ENCODE assay signal across 22 cellular contexts in the genomic region with DNA sequence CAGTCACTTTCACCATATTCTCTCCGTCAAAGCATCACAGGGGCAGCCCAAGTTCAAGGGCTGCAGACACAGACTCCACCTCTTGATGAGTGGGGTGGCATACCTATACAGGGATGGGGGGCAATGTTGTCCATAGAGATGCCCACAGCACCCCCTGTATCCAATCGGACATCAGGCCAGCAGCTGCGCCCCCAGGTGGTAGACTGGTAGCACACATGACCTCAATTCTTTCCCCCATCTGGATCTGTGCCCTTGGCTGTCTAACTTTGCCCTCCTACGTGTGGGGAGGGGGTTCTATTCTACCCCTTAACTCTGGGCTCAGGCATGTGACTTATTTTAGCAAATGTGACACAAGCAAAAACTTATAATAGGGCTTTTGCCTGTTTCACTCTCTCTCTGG.
DNase-seq lines count a peak whose midpoint lies in the region; ATAC-seq, FAIRE-seq and TF ChIP-seq lines count a peak whose summit lies in the region.
"Had no signal": no experiment of that assay in that cellular context is flagged by ENCODE, and none has a peak within 500 bp of the region (broad histone marks: within the 10 kb centered on the region; RNA-seq: fewer than 3 reads in every experiment).

No MANE protein-coding gene starts in this region.

- H3K4me1 Mint-ChIP-seq in WTC11 = peaks cover 4% of the 10 kb centered on the region
- H3K4me1 Mint-ChIP-seq: CD4-positive, CD25-positive, alpha-beta regulatory T cell had no signal

- H3K27ac ChIP-seq in HCT116 (ENCODE audit: low read depth, low read length) (no peak overlapping the region), keratinocyte (ENCODE audit: control insufficient read depth, insufficient read depth, low read length) (no peak overlapping the region), dorsolateral prefrontal cortex (no peak overlapping the region), stomach (no peak overlapping the region)
- H3K27ac ChIP-seq: heart left ventricle, neutrophil had no signal

- peaks cover 2% of the 10 kb centered on the region for H3K27me3 Mint-ChIP-seq in WTC11 (ENCODE audit: low read depth)

- no peak overlapping the region for H3K4me3 ChIP-seq in HCT116 (replicated peaks in 1 of 2; ENCODE audit: low read depth in 1 of 2, low read length in 2 of 2)
- no peak overlapping the region for H3K4me3 ChIP-seq in keratinocyte (ENCODE audit: control insufficient read depth in 2 of 3, extremely low read depth in 1 of 3, insufficient read depth in 2 of 3, low read depth in 1 of 3, low read length in 3 of 3)
- no peak overlapping the region for H3K4me3 ChIP-seq in dorsolateral prefrontal cortex
- H3K4me3 ChIP-seq in stomach = no peak overlapping the region
- H3K4me3 ChIP-seq: heart left ventricle had no signal

- no TSS peak for BruUV-seq in HCT116 (replicated peaks; lab: Mats Ljungman, UMichigan)

- ATAC-seq in HCT116 (peak; percentile 44; the same call in 1 of the 2 replicates), WTC11 (peak; percentile 82), GM18868 (IDR thresholded peaks at IDR 0.05; ENCODE audit: unreplicated experiment) (no peak)
- ATAC-seq: heart left ventricle had no signal

- DNase-seq in ELR (ENCODE audit: low read depth) (peak; percentile 10), HCT116 (ENCODE audit: low read depth, low spot score) (no peak), WTC11 (ENCODE audit: low spot score) (peak; percentile 36), keratinocyte (ENCODE audit: low read depth, low spot score) (no peak), KG1 (lab: John Stamatoyannopoulos, UW) (no peak), dorsolateral prefrontal cortex (no peak), stomach (no peak)
- DNase-seq: activated CD4-positive, CD25-positive, alpha-beta regulatory T cell treated with anti-CD3 and anti-CD28 coated beads, Interleukin-2, amount 50 U/mL, for 72 hours; aorta; CD4-positive, CD25-positive, alpha-beta regulatory T cell; cortex of kidney; erythroblast; heart left ventricle; kidney glomerular epithelial cell; NCI-H2029; NCI-H526; RPMI8226; trophoblast cell had no signal

- H3K9me2 ChIP-seq in HCT116 (ENCODE audit: insufficient read depth) = no peaks in the 10 kb centered on the region

- intact Hi-C loops in HCT116 (cut with micrococcal nuclease) = no loop called here
- intact Hi-C loops in dorsolateral prefrontal cortex (cut with DNase I) = no loop called here
- intact Hi-C loops in stomach (cut with DNase I; ENCODE audit: low total_unique reads) = no loop called here

- peaks cover 10% of the 10 kb centered on the region for H3K36me3 Mint-ChIP-seq in WTC11

- H2AFZ ChIP-seq in HCT116 (ENCODE audit: low read depth, low read length, poor library complexity, severe bottlenecking) (no peak overlapping the region), keratinocyte (ENCODE audit: control insufficient read depth, low read length) (no peak overlapping the region)

- H3K9me1 ChIP-seq in keratinocyte (ENCODE audit: control insufficient read depth, extremely low read depth, insufficient read depth, low read length) = no peaks in the 10 kb centered on the region

- no peak for TF ChIP-seq EP300 in stomach (IDR thresholded peaks at IDR 0.05)

- H3K4me2 ChIP-seq in HCT116 (ENCODE audit: low read length) (no peak overlapping the region), keratinocyte (ENCODE audit: control insufficient read depth, extremely low read depth, insufficient read depth, low read depth, low read length) (no peak overlapping the region)

- H3K4me3 Mint-ChIP-seq in WTC11 = no peak overlapping the region
- H3K4me3 Mint-ChIP-seq: CD4-positive, CD25-positive, alpha-beta regulatory T cell; T-helper 1 cell treated with Interleukin-12 subunit alpha and Interleukin-12 subunit beta and Interleukin-4 antibody, amounts not matched to agents 30 μg/mL and 1 μg/mL, for 36 hours had no signal

- no peak for FAIRE-seq in keratinocyte (lab: Jason Lieb, UNC)
- FAIRE-seq: GM18507 had no signal

- H3K4me1 ChIP-seq in HCT116 (ENCODE audit: control insufficient read depth in 1 of 2, insufficient read depth in 2 of 2, low read length in 2 of 2) (no peaks in the 10 kb centered on the region), keratinocyte (ENCODE audit: control insufficient read depth, extremely low read depth, insufficient read depth, low read length) (no peaks in the 10 kb centered on the region), stomach (no peaks in the 10 kb centered on the region)
- H3K4me1 ChIP-seq: heart left ventricle had no signal

- no peak overlapping the region for H3K27ac Mint-ChIP-seq in WTC11
- H3K27ac Mint-ChIP-seq: CD4-positive, CD25-positive, alpha-beta regulatory T cell; T-helper 1 cell treated with Interleukin-12 subunit alpha and Interleukin-12 subunit beta and Interleukin-4 antibody, amounts not matched to agents 30 μg/mL and 1 μg/mL, for 36 hours had no signal

- peaks cover 23% of the 10 kb centered on the region for H3K9me3 Mint-ChIP-seq in WTC11

- H4K20me1 ChIP-seq in HCT116 (ENCODE audit: insufficient read depth) (no peaks in the 10 kb centered on the region), keratinocyte (ENCODE audit: control insufficient read depth, extremely low read depth, insufficient read depth, low read length) (no peaks in the 10 kb centered on the region)

- H3K9ac ChIP-seq in HCT116 (ENCODE audit: low read length) = no peak overlapping the region
- no peak overlapping the region for H3K9ac ChIP-seq in keratinocyte (ENCODE audit: control insufficient read depth, extremely low read depth, insufficient read depth, low read length)

- RAD21 ChIA-PET in HCT116 (lab: Charles Lee; ENCODE audit: low non-redundant PET in 1 of 2, low total read pairs in 2 of 2, uncharacterized antibody in 2 of 2, unreplicated experiment in 2 of 2) = no interaction called here

- H3K79me2 ChIP-seq in HCT116 (ENCODE audit: insufficient read depth, low read length) = no peaks in the 10 kb centered on the region
- H3K79me2 ChIP-seq in keratinocyte (ENCODE audit: control insufficient read depth, insufficient read depth, low read length) = no peaks in the 10 kb centered on the region

- TF ChIP-seq POLR2A in HCT116 (IDR thresholded peaks at IDR 0.05; ENCODE audit: borderline replicate concordance, extremely low read depth, insufficient read depth, insufficient read length) (no peak), stomach (IDR thresholded peaks at IDR 0.05) (no peak)

- dilution Hi-C loops in keratinocyte (cut with MboI; ENCODE audit: extremely low pct_ligation_motif_present, low sequenced_read_pairs) = no loop called here

- 54 to 59% (median 58%) methylated on average over 4 of the region's 4 CpGs for WGBS in stomach, 5 donors

- H3K36me3 ChIP-seq in HCT116 (ENCODE audit: control insufficient read depth in 1 of 2, insufficient read depth in 2 of 2, low read length in 2 of 2) (no peaks in the 10 kb centered on the region), keratinocyte (ENCODE audit: control insufficient read depth in 2 of 2, extremely low read depth in 1 of 2, insufficient read depth in 2 of 2, low read length in 2 of 2) (no peaks in the 10 kb centered on the region), stomach (no peaks in the 10 kb centered on the region)
- H3K36me3 ChIP-seq: heart left ventricle, neutrophil had no signal

- TF ChIP-seq RAD21 in HCT116 (IDR thresholded peaks at IDR 0.05; ENCODE audit: low read depth) = no peak

- CTCF ChIA-PET in HCT116 (lab: Charles Lee) (no interaction called here), WTC11 (lab: Charles Lee) (interaction anchor here (0.7 to 2.4 kb wide), 12 partner anchors 15 to 515 kb away, joined by 3 to 16 read pairs (median 3); no protein-coding TSS in a partner anchor)

- no peaks in the 10 kb centered on the region for H3K9me3 ChIP-seq in HCT116 (ENCODE audit: control insufficient read depth in 1 of 2, insufficient read depth in 1 of 2, low read depth in 1 of 2, low read length in 2 of 2)
- peaks cover 2% of the 10 kb centered on the region for H3K9me3 ChIP-seq in keratinocyte (ENCODE audit: control insufficient read depth, low read depth, low read length)
- peaks cover 0 to 7% (median 0%) of the 10 kb centered on the region in 4 donors for H3K9me3 ChIP-seq in stomach
- H3K9me3 ChIP-seq: heart left ventricle, neutrophil had no signal

- H3K27me3 ChIP-seq in HCT116 (ENCODE audit: insufficient read depth, low read length) (no peaks in the 10 kb centered on the region), keratinocyte (ENCODE audit: control insufficient read depth, extremely low read depth, insufficient read depth, low read length) (no peaks in the 10 kb centered on the region), dorsolateral prefrontal cortex (peaks cover 0 to 8% (median 0%) of the 10 kb centered on the region in 45 donors), stomach (peaks cover 0 to 6% (median 0%) of the 10 kb centered on the region in 3 donors)
- H3K27me3 ChIP-seq: heart left ventricle, neutrophil had no signal

- POLR2A ChIA-PET in HCT116 (lab: Charles Lee) (no interaction called here), WTC11 (lab: Charles Lee) (no interaction called here)

- TF ChIP-seq CTCF in HCT116 (IDR thresholded peaks at IDR 0.05 in 2 of 3, conservative IDR thresholded peaks at IDR 0.05 in 1 of 3; ENCODE audit: borderline replicate concordance in 1 of 3, insufficient read depth in 1 of 3, low read depth in 2 of 3, low read length in 2 of 3) = peak in 2 of 3 experiments; percentile 40 to 43; a peak in 4 of 6 replicates
- TF ChIP-seq CTCF in WTC11 (IDR thresholded peaks at IDR 0.05) = no peak
- peak in 2 of 3 experiments; percentile 3 to 56 for TF ChIP-seq CTCF in keratinocyte (optimal IDR thresholded peaks at IDR 0.05 in 1 of 3, IDR thresholded peaks at IDR 0.05 in 1 of 3, conservative IDR thresholded peaks at IDR 0.05 in 1 of 3; ENCODE audit: extremely low read depth in 1 of 3, insufficient read depth in 2 of 3, low read length in 3 of 3)
- TF ChIP-seq CTCF in dorsolateral prefrontal cortex (IDR thresholded peaks at IDR 0.05 in 54 of 56, conservative IDR thresholded peaks at IDR 0.05 in 2 of 56; ENCODE audit: low read depth in 1 of 56, partially characterized antibody in 56 of 56) = no peak
- TF ChIP-seq CTCF in stomach (IDR thresholded peaks at IDR 0.05) = no peak

TF ChIP-seq in HCT116, 20 proteins besides CTCF, POLR2A, EP300 and RAD21 (continues in another document):
- no peak for TF ChIP-seq ELF1 (IDR thresholded peaks at IDR 0.05; ENCODE audit: borderline replicate concordance, low read depth)
- TF ChIP-seq EZH2phosphoT487 (IDR thresholded peaks at IDR 0.05; ENCODE audit: borderline replicate concordance) = no peak
- no peak for TF ChIP-seq SIN3A (IDR thresholded peaks at IDR 0.05; ENCODE audit: low read depth)
- no peak for TF ChIP-seq POLR2AphosphoS5 (IDR thresholded peaks at IDR 0.05; ENCODE audit: low read depth, low read length)
- no peak for TF ChIP-seq CBX3 (IDR thresholded peaks at IDR 0.05; ENCODE audit: low read depth)
- TF ChIP-seq ZNF274 (IDR thresholded peaks at IDR 0.05; ENCODE audit: low read depth, low read length) = no peak

Comparison
In these comparisons a context has a peak if more than half of its experiments do, and no peak if none do; other contexts are left out.
1. DNase-seq: peak in ELR (single experiment) and WTC11 (single experiment); none in HCT116 (single experiment), keratinocyte (single experiment), KG1 (single experiment), dorsolateral prefrontal cortex (0 of 10) and stomach (single experiment).
2. CTCF ChIP-seq: peak in HCT116 (2 of 3) and keratinocyte (2 of 3); none in WTC11 (single experiment), dorsolateral prefrontal cortex (0 of 56) and stomach (0 of 7).